Comparison of ENCODE assay signal across 8 cellular contexts in genomic region chr4:140523857-140524742, GRCh38. TPM values are rescaled to one million over a fixed set of nuclear protein-coding genes. Genes with fewer than 3 reads are reported as not detected.
DNase-seq lines count a peak whose midpoint lies in the region; ATAC-seq and TF ChIP-seq lines count a peak whose summit lies in the region.

ELMOD2 (plus strand) TSS chr4:140524168; CDS start chr4:140525429, 1,261 bp downstream.

- H3K27ac Mint-ChIP-seq in GM23338: peak within 1 kb of the TSS; percentile 94
- peak within 1 kb of the TSS; percentile 49 for H3K27ac Mint-ChIP-seq in activated T-helper 2 cell treated with anti-CD3 and anti-CD28 coated beads, Interferon-gamma antibody, Interleukin-2, Interleukin-4, amounts not matched to agents 10 μg/mL and 5 μg/mL and 100 μg/mL, durations not matched to agents 14 hours and 24 hours and 36 hours
- H3K27ac Mint-ChIP-seq in natural killer cell treated with Interleukin-12 subunit alpha and Interleukin-12 subunit beta and Interleukin-15 and Interleukin-18, amount 100 ng/mL, for 72 hours: peak within 1 kb of the TSS; percentile 62 to 87
- peak within 1 kb of the TSS; percentile 58 for H3K27ac Mint-ChIP-seq in stimulated activated naive CD8-positive, alpha-beta T cell treated with anti-CD3 and anti-CD28 coated beads, Interleukin-15, Interleukin-2, amounts not matched to agents 100 ng/mL and 50 ng/mL, for 24 hours

- peaks cover 8% of the 10 kb centered on the region; the same call in 2 of the 3 replicates for H3K4me1 Mint-ChIP-seq in GM23338
- peaks cover 11% of the 10 kb centered on the region for H3K4me1 Mint-ChIP-seq in activated T-helper 2 cell treated with anti-CD3 and anti-CD28 coated beads, Interferon-gamma antibody, Interleukin-2, Interleukin-4, amounts not matched to agents 10 μg/mL and 5 μg/mL and 100 μg/mL, durations not matched to agents 14 hours and 24 hours and 36 hours (ENCODE audit: low read depth)
- peaks cover 8 to 21% of the 10 kb centered on the region in 2 donors for H3K4me1 Mint-ChIP-seq in natural killer cell treated with Interleukin-12 subunit alpha and Interleukin-12 subunit beta and Interleukin-15 and Interleukin-18, amount 100 ng/mL, for 72 hours (ENCODE audit: low read depth in 2 of 2)
- peaks cover 30% of the 10 kb centered on the region for H3K4me1 Mint-ChIP-seq in stimulated activated naive CD8-positive, alpha-beta T cell treated with anti-CD3 and anti-CD28 coated beads, Interleukin-15, Interleukin-2, amounts not matched to agents 100 ng/mL and 50 ng/mL, for 24 hours (ENCODE audit: low read depth)

- intact Hi-C loops in activated T-helper 2 cell treated with anti-CD3 and anti-CD28 coated beads, Interferon-gamma antibody, Interleukin-2, Interleukin-4, amounts not matched to agents 10 μg/mL and 5 μg/mL and 100 μg/mL, durations not matched to agents 14 hours and 24 hours and 36 hours (cut with micrococcal nuclease): loop anchor here (1.0 to 10.0 kb wide), 9 partner anchors 19 to 1439 kb away; partner anchors contain the start of genes NAA15, NDUFC1, RAB33B and SCOC

- peak within 1 kb of the TSS; percentile 85 for H3K4me3 Mint-ChIP-seq in GM23338
- H3K4me3 Mint-ChIP-seq in activated T-helper 2 cell treated with anti-CD3 and anti-CD28 coated beads, Interferon-gamma antibody, Interleukin-2, Interleukin-4, amounts not matched to agents 10 μg/mL and 5 μg/mL and 100 μg/mL, durations not matched to agents 14 hours and 24 hours and 36 hours (ENCODE audit: low read depth): peak within 1 kb of the TSS; percentile 85
- H3K4me3 Mint-ChIP-seq in natural killer cell treated with Interleukin-12 subunit alpha and Interleukin-12 subunit beta and Interleukin-15 and Interleukin-18, amount 100 ng/mL, for 72 hours: peak within 1 kb of the TSS; percentile 85
- peak within 1 kb of the TSS; percentile 92 for H3K4me3 Mint-ChIP-seq in stimulated activated naive CD8-positive, alpha-beta T cell treated with anti-CD3 and anti-CD28 coated beads, Interleukin-15, Interleukin-2, amounts not matched to agents 100 ng/mL and 50 ng/mL, for 24 hours

- POLR2A ChIA-PET in RWPE1 (lab: Yijun Ruan, JAX; ENCODE audit: low non-redundant PET): no interaction called here

- peak within 1 kb of the TSS; percentile 66 for H3K4me3 ChIP-seq in GM23338

- peak within 1 kb of the TSS; percentile 79 for H3K4me2 ChIP-seq in GM23338

- H3K9me2 ChIP-seq in GM23338 (ENCODE audit: insufficient read depth): no peaks in the 10 kb centered on the region

- ATAC-seq in GM23338: peak; percentile 100
- peak; percentile 100 for ATAC-seq in natural killer cell treated with Interleukin-12 subunit alpha and Interleukin-12 subunit beta and Interleukin-15 and Interleukin-18, amount 100 ng/mL, for 72 hours

- no peaks in the 10 kb centered on the region for H4K20me1 ChIP-seq in GM23338 (replicated peaks; ENCODE audit: insufficient read depth)

- no peaks in the 10 kb centered on the region for H3F3A ChIP-seq in GM23338 (replicated peaks; ENCODE audit: low read depth)

- DNase-seq in EL (peak; percentile 97), GM23338 (ENCODE audit: low spot score) (peak; percentile 100), RWPE1 (ENCODE audit: low spot score) (peak; percentile 99), fibroblast of peridontal ligament (ENCODE audit: extremely low read depth) (peak; percentile 95)
- peak; percentile 97 for DNase-seq in activated T-helper 2 cell treated with anti-CD3 and anti-CD28 coated beads, Interferon-gamma antibody, Interleukin-2, Interleukin-4, amounts not matched to agents 10 μg/mL and 5 μg/mL and 100 μg/mL, durations not matched to agents 14 hours and 24 hours and 36 hours (ENCODE audit: low spot score)
- peak; percentile 99 for DNase-seq in natural killer cell treated with Interleukin-12 subunit alpha and Interleukin-12 subunit beta and Interleukin-15 and Interleukin-18, amount 100 ng/mL, for 72 hours (ENCODE audit: low spot score)

- peak within 1 kb of the TSS; percentile 41; the same call in 1 of the 2 replicates for H3K27ac ChIP-seq in GM23338 (ENCODE audit: low read depth)
- peak within 1 kb of the TSS; percentile 80 for H3K27ac ChIP-seq in RWPE1

- no peaks in the 10 kb centered on the region for H3K36me3 ChIP-seq in GM23338 (ENCODE audit: insufficient read depth)

- H3K27me3 ChIP-seq in GM23338 (ENCODE audit: insufficient read depth): peaks cover 16% of the 10 kb centered on the region

- peaks cover 15% of the 10 kb centered on the region; the same call in 2 of the 3 replicates for H3K36me3 Mint-ChIP-seq in GM23338 (ENCODE audit: low read depth)
- peaks cover 14% of the 10 kb centered on the region for H3K36me3 Mint-ChIP-seq in activated T-helper 2 cell treated with anti-CD3 and anti-CD28 coated beads, Interferon-gamma antibody, Interleukin-2, Interleukin-4, amounts not matched to agents 10 μg/mL and 5 μg/mL and 100 μg/mL, durations not matched to agents 14 hours and 24 hours and 36 hours (ENCODE audit: low read depth)
- H3K36me3 Mint-ChIP-seq in natural killer cell treated with Interleukin-12 subunit alpha and Interleukin-12 subunit beta and Interleukin-15 and Interleukin-18, amount 100 ng/mL, for 72 hours: no peaks in the 10 kb centered on the region
- peaks cover 25% of the 10 kb centered on the region for H3K36me3 Mint-ChIP-seq in stimulated activated naive CD8-positive, alpha-beta T cell treated with anti-CD3 and anti-CD28 coated beads, Interleukin-15, Interleukin-2, amounts not matched to agents 100 ng/mL and 50 ng/mL, for 24 hours (ENCODE audit: low read depth)

- TF ChIP-seq CTCF in GM23338 (conservative IDR thresholded peaks at IDR 0.05; ENCODE audit: low read depth in 2 of 2) (peak; percentile 79 to 89), LNCAP (IDR thresholded peaks at IDR 0.05) (peak; percentile 90), RWPE1 (conservative IDR thresholded peaks at IDR 0.05; ENCODE audit: low read depth) (peak; percentile 96)

- H2AFZ ChIP-seq in GM23338: peak within 1 kb of the TSS; percentile 49

- H3K27me3 Mint-ChIP-seq in GM23338 (ENCODE audit: insufficient read depth, low read depth, poor library complexity): peaks cover 6% of the 10 kb centered on the region
- peaks cover 6% of the 10 kb centered on the region for H3K27me3 Mint-ChIP-seq in activated T-helper 2 cell treated with anti-CD3 and anti-CD28 coated beads, Interferon-gamma antibody, Interleukin-2, Interleukin-4, amounts not matched to agents 10 μg/mL and 5 μg/mL and 100 μg/mL, durations not matched to agents 14 hours and 24 hours and 36 hours (ENCODE audit: low read depth)
- peaks cover 0 to 6% of the 10 kb centered on the region in 2 donors for H3K27me3 Mint-ChIP-seq in natural killer cell treated with Interleukin-12 subunit alpha and Interleukin-12 subunit beta and Interleukin-15 and Interleukin-18, amount 100 ng/mL, for 72 hours
- no peaks in the 10 kb centered on the region for H3K27me3 Mint-ChIP-seq in stimulated activated naive CD8-positive, alpha-beta T cell treated with anti-CD3 and anti-CD28 coated beads, Interleukin-15, Interleukin-2, amounts not matched to agents 100 ng/mL and 50 ng/mL, for 24 hours

- H3K9me3 Mint-ChIP-seq in GM23338: no peaks in the 10 kb centered on the region
- H3K9me3 Mint-ChIP-seq in activated T-helper 2 cell treated with anti-CD3 and anti-CD28 coated beads, Interferon-gamma antibody, Interleukin-2, Interleukin-4, amounts not matched to agents 10 μg/mL and 5 μg/mL and 100 μg/mL, durations not matched to agents 14 hours and 24 hours and 36 hours: no peaks in the 10 kb centered on the region
- no peaks in the 10 kb centered on the region for H3K9me3 Mint-ChIP-seq in natural killer cell treated with Interleukin-12 subunit alpha and Interleukin-12 subunit beta and Interleukin-15 and Interleukin-18, amount 100 ng/mL, for 72 hours
- H3K9me3 Mint-ChIP-seq in stimulated activated naive CD8-positive, alpha-beta T cell treated with anti-CD3 and anti-CD28 coated beads, Interleukin-15, Interleukin-2, amounts not matched to agents 100 ng/mL and 50 ng/mL, for 24 hours: no peaks in the 10 kb centered on the region

- H3K4me1 ChIP-seq in GM23338 (ENCODE audit: insufficient read depth): no peaks in the 10 kb centered on the region

- peaks cover 12% of the 10 kb centered on the region for H3K79me2 ChIP-seq in GM23338 (replicated peaks; ENCODE audit: insufficient read depth)

- CTCF ChIA-PET in RWPE1 (lab: Yijun Ruan, JAX): interaction anchor here (0.6 to 0.9 kb wide), 4 partner anchors 47 to 194 kb away, joined by 3 to 4 read pairs (median 3); no protein-coding TSS in a partner anchor

TF ChIP-seq in GM23338, 12 proteins besides CTCF, POLR2A, EP300 and RAD21 (continues in another document):
- TF ChIP-seq ETS1 (IDR thresholded peaks at IDR 0.05) (0 out of 2 replicates have a peak, but pooled peaks have one; percentile 61), JUNB (IDR thresholded peaks at IDR 0.05; ENCODE audit: unreplicated experiment) (no peak)

RNA-seq across cellular contexts. Expression of gene ELMOD2, which starts in this region (rescaled TPM):
- total RNA-seq in GM23338 (2014; rRNA removed; shearing (Covaris generic)): 22.7 and 28.9 TPM in 2 replicates
- 11.9 and 17.9 TPM in 2 replicates for polyA plus RNA-seq in GM23338 (2016; fragmentation: Nextera tagmentation; extraction: Ambion mirVana)
- total RNA-seq in activated T-helper 2 cell treated with anti-CD3 and anti-CD28 coated beads, Interferon-gamma antibody, Interleukin-2, Interleukin-4, amounts not matched to agents 10 μg/mL and 5 μg/mL and 100 μg/mL, durations not matched to agents 14 hours and 24 hours and 36 hours: 15.3 and 16.0 TPM in 2 replicates
- total RNA-seq in natural killer cell treated with Interleukin-12 subunit alpha and Interleukin-12 subunit beta and Interleukin-15 and Interleukin-18, amount 100 ng/mL, for 72 hours: 10 to 100 TPM; 13.1 to 18.6 TPM

Comparison
In these comparisons a context has a peak if more than half of its experiments do, and no peak if none do; other contexts are left out.
1. Peak in every context shown above with its lines: DNase-seq, ATAC-seq, H3K4me3 ChIP-seq and H3K27ac ChIP-seq.